ENCODE assay signal across 1 cellular context in the genomic region with DNA sequence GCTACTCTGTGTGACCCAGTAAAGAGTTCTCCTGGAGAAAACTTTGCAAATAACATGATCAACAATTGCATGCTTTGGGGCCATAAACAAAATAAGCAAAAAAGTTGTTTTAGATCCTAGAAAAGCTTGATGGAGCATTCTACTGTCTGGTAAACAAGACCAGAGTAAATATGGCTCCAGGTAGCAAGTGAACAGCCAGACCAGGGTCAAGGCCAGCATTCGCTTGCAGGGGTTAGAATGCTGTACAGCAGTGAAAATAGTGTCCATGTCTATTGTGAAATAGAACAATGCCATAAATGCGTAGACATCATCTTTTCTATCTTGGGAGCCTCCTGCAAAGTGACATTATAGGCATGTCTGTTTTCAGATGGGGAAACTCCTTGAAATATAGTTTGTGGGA.
A peak's percentile ranks its signal among the peaks of the same experiment; 100 is the strongest.
TF ChIP-seq lines count a peak whose summit lies in the region.

No MANE protein-coding gene starts in this region.

TF ChIP-seq in HepG2, 621 proteins besides CTCF, POLR2A, EP300 and RAD21 (continued from another document):
- TF ChIP-seq, protein P1, sequence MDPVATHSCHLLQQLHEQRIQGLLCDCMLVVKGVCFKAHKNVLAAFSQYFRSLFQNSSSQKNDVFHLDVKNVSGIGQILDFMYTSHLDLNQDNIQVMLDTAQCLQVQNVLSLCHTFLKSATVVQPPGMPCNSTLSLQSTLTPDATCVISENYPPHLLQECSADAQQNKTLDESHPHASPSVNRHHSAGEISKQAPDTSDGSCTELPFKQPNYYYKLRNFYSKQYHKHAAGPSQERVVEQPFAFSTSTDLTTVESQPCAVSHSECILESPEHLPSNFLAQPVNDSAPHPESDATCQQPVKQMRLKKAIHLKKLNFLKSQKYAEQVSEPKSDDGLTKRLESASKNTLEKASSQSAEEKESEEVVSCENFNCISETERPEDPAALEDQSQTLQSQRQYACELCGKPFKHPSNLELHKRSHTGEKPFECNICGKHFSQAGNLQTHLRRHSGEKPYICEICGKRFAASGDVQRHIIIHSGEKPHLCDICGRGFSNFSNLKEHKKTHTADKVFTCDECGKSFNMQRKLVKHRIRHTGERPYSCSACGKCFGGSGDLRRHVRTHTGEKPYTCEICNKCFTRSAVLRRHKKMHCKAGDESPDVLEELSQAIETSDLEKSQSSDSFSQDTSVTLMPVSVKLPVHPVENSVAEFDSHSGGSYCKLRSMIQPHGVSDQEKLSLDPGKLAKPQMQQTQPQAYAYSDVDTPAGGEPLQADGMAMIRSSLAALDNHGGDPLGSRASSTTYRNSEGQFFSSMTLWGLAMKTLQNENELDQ (CRISPR knock-in tag; IDR thresholded peaks at IDR 0.05; ENCODE audit: borderline replicate concordance) = no peak
- no peak for TF ChIP-seq KLF15 (CRISPR knock-in tag; IDR thresholded peaks at IDR 0.05; ENCODE audit: borderline replicate concordance)
- no peak for TF ChIP-seq MATR3 (CRISPR knock-in tag; IDR thresholded peaks at IDR 0.05)
- TF ChIP-seq ZNF432 (CRISPR knock-in tag; IDR thresholded peaks at IDR 0.05; ENCODE audit: borderline replicate concordance) = no peak
- TF ChIP-seq, protein P2, sequence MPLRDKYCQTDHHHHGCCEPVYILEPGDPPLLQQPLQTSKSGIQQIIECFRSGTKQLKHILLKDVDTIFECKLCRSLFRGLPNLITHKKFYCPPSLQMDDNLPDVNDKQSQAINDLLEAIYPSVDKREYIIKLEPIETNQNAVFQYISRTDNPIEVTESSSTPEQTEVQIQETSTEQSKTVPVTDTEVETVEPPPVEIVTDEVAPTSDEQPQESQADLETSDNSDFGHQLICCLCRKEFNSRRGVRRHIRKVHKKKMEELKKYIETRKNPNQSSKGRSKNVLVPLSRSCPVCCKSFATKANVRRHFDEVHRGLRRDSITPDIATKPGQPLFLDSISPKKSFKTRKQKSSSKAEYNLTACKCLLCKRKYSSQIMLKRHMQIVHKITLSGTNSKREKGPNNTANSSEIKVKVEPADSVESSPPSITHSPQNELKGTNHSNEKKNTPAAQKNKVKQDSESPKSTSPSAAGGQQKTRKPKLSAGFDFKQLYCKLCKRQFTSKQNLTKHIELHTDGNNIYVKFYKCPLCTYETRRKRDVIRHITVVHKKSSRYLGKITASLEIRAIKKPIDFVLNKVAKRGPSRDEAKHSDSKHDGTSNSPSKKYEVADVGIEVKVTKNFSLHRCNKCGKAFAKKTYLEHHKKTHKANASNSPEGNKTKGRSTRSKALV (CRISPR knock-in tag; IDR thresholded peaks at IDR 0.05) = 0 out of 2 replicates have a peak, but pooled peaks have one; percentile 52
- TF ChIP-seq EED (CRISPR knock-in tag; IDR thresholded peaks at IDR 0.05) = no peak
- TF ChIP-seq MLLT10 (CRISPR knock-in tag; IDR thresholded peaks at IDR 0.05) = no peak
- TF ChIP-seq, protein P3, sequence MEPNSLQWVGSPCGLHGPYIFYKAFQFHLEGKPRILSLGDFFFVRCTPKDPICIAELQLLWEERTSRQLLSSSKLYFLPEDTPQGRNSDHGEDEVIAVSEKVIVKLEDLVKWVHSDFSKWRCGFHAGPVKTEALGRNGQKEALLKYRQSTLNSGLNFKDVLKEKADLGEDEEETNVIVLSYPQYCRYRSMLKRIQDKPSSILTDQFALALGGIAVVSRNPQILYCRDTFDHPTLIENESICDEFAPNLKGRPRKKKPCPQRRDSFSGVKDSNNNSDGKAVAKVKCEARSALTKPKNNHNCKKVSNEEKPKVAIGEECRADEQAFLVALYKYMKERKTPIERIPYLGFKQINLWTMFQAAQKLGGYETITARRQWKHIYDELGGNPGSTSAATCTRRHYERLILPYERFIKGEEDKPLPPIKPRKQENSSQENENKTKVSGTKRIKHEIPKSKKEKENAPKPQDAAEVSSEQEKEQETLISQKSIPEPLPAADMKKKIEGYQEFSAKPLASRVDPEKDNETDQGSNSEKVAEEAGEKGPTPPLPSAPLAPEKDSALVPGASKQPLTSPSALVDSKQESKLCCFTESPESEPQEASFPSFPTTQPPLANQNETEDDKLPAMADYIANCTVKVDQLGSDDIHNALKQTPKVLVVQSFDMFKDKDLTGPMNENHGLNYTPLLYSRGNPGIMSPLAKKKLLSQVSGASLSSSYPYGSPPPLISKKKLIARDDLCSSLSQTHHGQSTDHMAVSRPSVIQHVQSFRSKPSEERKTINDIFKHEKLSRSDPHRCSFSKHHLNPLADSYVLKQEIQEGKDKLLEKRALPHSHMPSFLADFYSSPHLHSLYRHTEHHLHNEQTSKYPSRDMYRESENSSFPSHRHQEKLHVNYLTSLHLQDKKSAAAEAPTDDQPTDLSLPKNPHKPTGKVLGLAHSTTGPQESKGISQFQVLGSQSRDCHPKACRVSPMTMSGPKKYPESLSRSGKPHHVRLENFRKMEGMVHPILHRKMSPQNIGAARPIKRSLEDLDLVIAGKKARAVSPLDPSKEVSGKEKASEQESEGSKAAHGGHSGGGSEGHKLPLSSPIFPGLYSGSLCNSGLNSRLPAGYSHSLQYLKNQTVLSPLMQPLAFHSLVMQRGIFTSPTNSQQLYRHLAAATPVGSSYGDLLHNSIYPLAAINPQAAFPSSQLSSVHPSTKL (CRISPR knock-in tag; IDR thresholded peaks at IDR 0.05) = peak; percentile 95
- TF ChIP-seq HNF4G (IDR thresholded peaks at IDR 0.05; ENCODE audit: borderline replicate concordance, low read depth, low read length) = no peak
- no peak for TF ChIP-seq HNF4G (CRISPR knock-in tag; IDR thresholded peaks at IDR 0.05; ENCODE audit: borderline replicate concordance, low read depth)
- TF ChIP-seq ZNF225 (CRISPR knock-in tag; IDR thresholded peaks at IDR 0.05) = no peak
- TF ChIP-seq RORA (CRISPR knock-in tag; IDR thresholded peaks at IDR 0.05) = no peak
- TF ChIP-seq, protein P4, sequence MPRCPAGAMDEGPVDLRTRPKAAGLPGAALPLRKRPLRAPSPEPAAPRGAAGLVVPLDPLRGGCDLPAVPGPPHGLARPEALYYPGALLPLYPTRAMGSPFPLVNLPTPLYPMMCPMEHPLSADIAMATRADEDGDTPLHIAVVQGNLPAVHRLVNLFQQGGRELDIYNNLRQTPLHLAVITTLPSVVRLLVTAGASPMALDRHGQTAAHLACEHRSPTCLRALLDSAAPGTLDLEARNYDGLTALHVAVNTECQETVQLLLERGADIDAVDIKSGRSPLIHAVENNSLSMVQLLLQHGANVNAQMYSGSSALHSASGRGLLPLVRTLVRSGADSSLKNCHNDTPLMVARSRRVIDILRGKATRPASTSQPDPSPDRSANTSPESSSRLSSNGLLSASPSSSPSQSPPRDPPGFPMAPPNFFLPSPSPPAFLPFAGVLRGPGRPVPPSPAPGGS (CRISPR knock-in tag; IDR thresholded peaks at IDR 0.05) = no peak
- no peak for TF ChIP-seq HOXD1 (CRISPR knock-in tag; IDR thresholded peaks at IDR 0.05)
- TF ChIP-seq POLR2G (IDR thresholded peaks at IDR 0.05; ENCODE audit: low read depth, low read length) = no peak
- TF ChIP-seq ZNF343 (CRISPR knock-in tag; IDR thresholded peaks at IDR 0.05) = no peak
- no peak for TF ChIP-seq ZNF329 (CRISPR knock-in tag; IDR thresholded peaks at IDR 0.05; ENCODE audit: low read depth)
- TF ChIP-seq CEBPG (CRISPR knock-in tag; IDR thresholded peaks at IDR 0.05) = peak; percentile 68
- TF ChIP-seq, protein P5, sequence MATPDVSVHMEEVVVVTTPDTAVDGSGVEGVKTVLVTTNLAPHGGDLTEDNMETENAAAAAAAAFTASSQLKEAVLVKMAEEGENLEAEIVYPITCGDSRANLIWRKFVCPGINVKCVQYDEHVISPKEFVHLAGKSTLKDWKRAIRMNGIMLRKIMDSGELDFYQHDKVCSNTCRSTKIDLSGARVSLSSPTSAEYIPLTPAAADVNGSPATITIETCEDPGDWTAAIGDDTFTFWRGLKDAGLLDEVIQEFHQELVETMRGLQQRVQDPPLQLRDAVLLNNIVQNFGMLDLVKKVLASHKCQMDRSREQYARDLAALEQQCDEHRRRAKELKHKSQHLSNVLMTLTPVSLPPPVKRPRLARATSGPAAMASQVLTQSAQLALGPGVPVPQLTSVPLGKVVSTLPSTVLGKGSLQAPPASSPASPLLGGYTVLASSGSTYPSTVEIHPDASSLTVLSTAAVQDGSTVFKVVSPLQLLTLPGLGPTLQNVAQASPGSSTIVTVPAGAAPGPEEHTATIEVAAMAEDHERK (CRISPR knock-in tag; IDR thresholded peaks at IDR 0.05; ENCODE audit: low read depth) = no peak
- TF ChIP-seq TBL1XR1 (IDR thresholded peaks at IDR 0.05; ENCODE audit: borderline replicate concordance, low read length, partially characterized antibody) = peak; percentile 87
- TF ChIP-seq, protein P6, sequence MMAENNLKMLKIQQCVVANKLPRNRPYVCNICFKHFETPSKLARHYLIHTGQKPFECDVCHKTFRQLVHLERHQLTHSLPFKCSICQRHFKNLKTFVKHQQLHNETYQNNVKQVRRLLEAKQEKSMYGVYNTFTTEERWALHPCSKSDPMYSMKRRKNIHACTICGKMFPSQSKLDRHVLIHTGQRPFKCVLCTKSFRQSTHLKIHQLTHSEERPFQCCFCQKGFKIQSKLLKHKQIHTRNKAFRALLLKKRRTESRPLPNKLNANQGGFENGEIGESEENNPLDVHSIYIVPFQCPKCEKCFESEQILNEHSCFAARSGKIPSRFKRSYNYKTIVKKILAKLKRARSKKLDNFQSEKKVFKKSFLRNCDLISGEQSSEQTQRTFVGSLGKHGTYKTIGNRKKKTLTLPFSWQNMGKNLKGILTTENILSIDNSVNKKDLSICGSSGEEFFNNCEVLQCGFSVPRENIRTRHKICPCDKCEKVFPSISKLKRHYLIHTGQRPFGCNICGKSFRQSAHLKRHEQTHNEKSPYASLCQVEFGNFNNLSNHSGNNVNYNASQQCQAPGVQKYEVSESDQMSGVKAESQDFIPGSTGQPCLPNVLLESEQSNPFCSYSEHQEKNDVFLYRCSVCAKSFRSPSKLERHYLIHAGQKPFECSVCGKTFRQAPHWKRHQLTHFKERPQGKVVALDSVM (CRISPR knock-in tag; IDR thresholded peaks at IDR 0.05) = no peak
- TF ChIP-seq, protein P7, sequence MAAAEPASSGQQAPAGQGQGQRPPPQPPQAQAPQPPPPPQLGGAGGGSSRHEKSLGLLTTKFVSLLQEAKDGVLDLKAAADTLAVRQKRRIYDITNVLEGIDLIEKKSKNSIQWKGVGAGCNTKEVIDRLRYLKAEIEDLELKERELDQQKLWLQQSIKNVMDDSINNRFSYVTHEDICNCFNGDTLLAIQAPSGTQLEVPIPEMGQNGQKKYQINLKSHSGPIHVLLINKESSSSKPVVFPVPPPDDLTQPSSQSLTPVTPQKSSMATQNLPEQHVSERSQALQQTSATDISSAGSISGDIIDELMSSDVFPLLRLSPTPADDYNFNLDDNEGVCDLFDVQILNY (CRISPR knock-in tag; conservative IDR thresholded peaks at IDR 0.05) = no peak
- no peak for TF ChIP-seq MED13 (CRISPR knock-in tag; IDR thresholded peaks at IDR 0.05)
- no peak; the same call in 1 of the 2 replicates for TF ChIP-seq SAP130 (CRISPR knock-in tag; IDR thresholded peaks at IDR 0.05; ENCODE audit: low read depth)
- TF ChIP-seq RBM39 (IDR thresholded peaks at IDR 0.05; ENCODE audit: low read depth, low read length, poor library complexity, severe bottlenecking) = no peak
- TF ChIP-seq ZNF558 (CRISPR knock-in tag; IDR thresholded peaks at IDR 0.05; ENCODE audit: borderline replicate concordance) = no peak
- TF ChIP-seq ERF (CRISPR knock-in tag; IDR thresholded peaks at IDR 0.05) = no peak
- TF ChIP-seq, protein P8, sequence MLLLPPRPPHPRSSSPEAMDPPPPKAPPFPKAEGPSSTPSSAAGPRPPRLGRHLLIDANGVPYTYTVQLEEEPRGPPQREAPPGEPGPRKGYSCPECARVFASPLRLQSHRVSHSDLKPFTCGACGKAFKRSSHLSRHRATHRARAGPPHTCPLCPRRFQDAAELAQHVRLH (CRISPR knock-in tag; IDR thresholded peaks at IDR 0.05; ENCODE audit: borderline replicate concordance, low read depth) = no peak
- no peak for TF ChIP-seq MTA3 (CRISPR knock-in tag; IDR thresholded peaks at IDR 0.05)
- TF ChIP-seq, protein P9, sequence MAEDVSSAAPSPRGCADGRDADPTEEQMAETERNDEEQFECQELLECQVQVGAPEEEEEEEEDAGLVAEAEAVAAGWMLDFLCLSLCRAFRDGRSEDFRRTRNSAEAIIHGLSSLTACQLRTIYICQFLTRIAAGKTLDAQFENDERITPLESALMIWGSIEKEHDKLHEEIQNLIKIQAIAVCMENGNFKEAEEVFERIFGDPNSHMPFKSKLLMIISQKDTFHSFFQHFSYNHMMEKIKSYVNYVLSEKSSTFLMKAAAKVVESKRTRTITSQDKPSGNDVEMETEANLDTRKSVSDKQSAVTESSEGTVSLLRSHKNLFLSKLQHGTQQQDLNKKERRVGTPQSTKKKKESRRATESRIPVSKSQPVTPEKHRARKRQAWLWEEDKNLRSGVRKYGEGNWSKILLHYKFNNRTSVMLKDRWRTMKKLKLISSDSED (CRISPR knock-in tag; IDR thresholded peaks at IDR 0.05) = no peak
- TF ChIP-seq, protein P10, sequence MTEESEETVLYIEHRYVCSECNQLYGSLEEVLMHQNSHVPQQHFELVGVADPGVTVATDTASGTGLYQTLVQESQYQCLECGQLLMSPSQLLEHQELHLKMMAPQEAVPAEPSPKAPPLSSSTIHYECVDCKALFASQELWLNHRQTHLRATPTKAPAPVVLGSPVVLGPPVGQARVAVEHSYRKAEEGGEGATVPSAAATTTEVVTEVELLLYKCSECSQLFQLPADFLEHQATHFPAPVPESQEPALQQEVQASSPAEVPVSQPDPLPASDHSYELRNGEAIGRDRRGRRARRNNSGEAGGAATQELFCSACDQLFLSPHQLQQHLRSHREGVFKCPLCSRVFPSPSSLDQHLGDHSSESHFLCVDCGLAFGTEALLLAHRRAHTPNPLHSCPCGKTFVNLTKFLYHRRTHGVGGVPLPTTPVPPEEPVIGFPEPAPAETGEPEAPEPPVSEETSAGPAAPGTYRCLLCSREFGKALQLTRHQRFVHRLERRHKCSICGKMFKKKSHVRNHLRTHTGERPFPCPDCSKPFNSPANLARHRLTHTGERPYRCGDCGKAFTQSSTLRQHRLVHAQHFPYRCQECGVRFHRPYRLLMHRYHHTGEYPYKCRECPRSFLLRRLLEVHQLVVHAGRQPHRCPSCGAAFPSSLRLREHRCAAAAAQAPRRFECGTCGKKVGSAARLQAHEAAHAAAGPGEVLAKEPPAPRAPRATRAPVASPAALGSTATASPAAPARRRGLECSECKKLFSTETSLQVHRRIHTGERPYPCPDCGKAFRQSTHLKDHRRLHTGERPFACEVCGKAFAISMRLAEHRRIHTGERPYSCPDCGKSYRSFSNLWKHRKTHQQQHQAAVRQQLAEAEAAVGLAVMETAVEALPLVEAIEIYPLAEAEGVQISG (CRISPR knock-in tag; IDR thresholded peaks at IDR 0.05) = no peak
- TF ChIP-seq ZNF501 (CRISPR knock-in tag; IDR thresholded peaks at IDR 0.05) = no peak
- no peak for TF ChIP-seq ZNF10 (CRISPR knock-in tag; IDR thresholded peaks at IDR 0.05; ENCODE audit: borderline replicate concordance, low read depth)
